In genomic region chr11:83908457-83908856, GRCh38 we compare ENCODE assay signal across 34 cellular contexts.
"Had no signal": no experiment of that assay in that cellular context is flagged by ENCODE, and none has a peak within 500 bp of the region (broad histone marks: within the 10 kb centered on the region; RNA-seq: fewer than 3 reads in every experiment).

No MANE protein-coding gene starts in this region.

- H3K4me1 ChIP-seq: adrenal gland, body of pancreas, breast epithelium had no signal

- FAIRE-seq: astrocyte, bronchial epithelial cell had no signal

- H3K36me3 ChIP-seq: adrenal gland, brain microvascular endothelial cell, breast epithelium, cardiac muscle cell had no signal

- H3K9me3 ChIP-seq: adrenal gland, body of pancreas, breast epithelium had no signal

- H3K27ac ChIP-seq: adrenal gland, body of pancreas, brain microvascular endothelial cell, breast epithelium, cardiac muscle cell had no signal

- ATAC-seq: activated naive CD4-positive, alpha-beta T cell treated with anti-CD3 and anti-CD28 coated beads, Interleukin-2, amount 50 U/mL, for 72 hours; activated naive CD8-positive, alpha-beta T cell treated with anti-CD3 and anti-CD28 coated beads, Interleukin-2, amount 50 U/mL, for 24 hours; activated T-cell treated with anti-CD3 and anti-CD28 coated beads, Interleukin-2, amount 50 U/mL, for 4 hours; activated T-cell treated with anti-CD3 and anti-CD28 coated beads, Interleukin-2, amount 50 U/mL, for 72 hours; activated T-helper 17 cell treated with anti-CD3 and anti-CD28 coated beads, Interleukin-2, amount 50 U/mL, for 72 hours; body of pancreas had no signal

- DNase-seq: activated effector memory CD4-positive, alpha-beta T cell treated with anti-CD3 and anti-CD28 coated beads, Interleukin-2, amount 50 U/mL, for 16 hours; activated effector memory CD4-positive, alpha-beta T cell treated with Interleukin-2 at 50 U/mL for 16 hours; activated gamma-delta T cell; activated gamma-delta T cell treated with Interleukin-2 at 50 U/mL for 16 hours; activated naive CD4-positive, alpha-beta T cell; activated naive CD4-positive, alpha-beta T cell treated with anti-CD3 and anti-CD28 coated beads for 36 hours; activated naive CD4-positive, alpha-beta T cell treated with anti-CD3 and anti-CD28 coated beads, Interleukin-2, amount 10 ng/mL, durations not matched to agents 7 days and 5 days; activated naive CD4-positive, alpha-beta T cell treated with anti-CD3 and anti-CD28 coated beads, Interleukin-2, amount 50 U/mL, for 16 hours; activated naive CD4-positive, alpha-beta T cell treated with Interleukin-2 at 50 U/mL for 16 hours; activated naive CD8-positive, alpha-beta T cell treated with anti-CD3 and anti-CD28 coated beads for 36 hours; activated naive CD8-positive, alpha-beta T cell treated with anti-CD3 and anti-CD28 coated beads, Interleukin-2, amount 10 ng/mL, durations not matched to agents 7 days and 5 days; activated naive CD8-positive, alpha-beta T cell treated with anti-CD3 and anti-CD28 coated beads, Interleukin-2, amount 50 U/mL, for 24 hours; activated T-cell treated with anti-CD3 and anti-CD28 coated beads for 4 hours; activated T-cell treated with anti-CD3 and anti-CD28 coated beads, Interleukin-2, amount 50 U/mL, for 1 hour; activated T-cell treated with anti-CD3 and anti-CD28 coated beads, Interleukin-2, amount 50 U/mL, for 24 hours; activated T-cell treated with anti-CD3 and anti-CD28 coated beads, Interleukin-2, amount 50 U/mL, for 4 hours; activated T-cell treated with anti-CD3 and anti-CD28 coated beads, Interleukin-2, amount 50 U/mL, for 48 hours; activated T-cell treated with anti-CD3 and anti-CD28 coated beads, Interleukin-2, amount 50 U/mL, for 72 hours; adrenal gland; amniotic stem cell; amygdala; anterior cingulate cortex; aorta; body of pancreas; brain microvascular endothelial cell; caudate nucleus; central memory CD4-positive, alpha-beta T cell; cerebellar nuclear complex had no signal

- H3K4me3 ChIP-seq: adrenal gland, body of pancreas, breast epithelium, cardiac muscle cell had no signal

- H3K27me3 ChIP-seq: adrenal gland, body of pancreas, brain microvascular endothelial cell, breast epithelium, cardiac muscle cell had no signal
